ENCODE assay signal across 1 cellular context in genomic region chr11:118373263-118373662, GRCh38.
TF ChIP-seq lines count a peak whose summit lies in the region.

No MANE protein-coding gene starts in this region.

TF ChIP-seq in K562, 482 proteins besides CTCF, POLR2A, EP300 and RAD21:
- TF ChIP-seq C11orf30 (IDR thresholded peaks at IDR 0.05; ENCODE audit: low read depth) (peak; percentile 54; the same call in 1 of the 2 replicates), CBX8 (IDR thresholded peaks at IDR 0.05; ENCODE audit: borderline replicate concordance, extremely low read depth, low read depth, low read length, poor library complexity, severe bottlenecking) (no peak), CREM (IDR thresholded peaks at IDR 0.05; ENCODE audit: low read depth) (no peak), FOXP1 (CRISPR knock-in tag; IDR thresholded peaks at IDR 0.05) (no peak), BMI1 (IDR thresholded peaks at IDR 0.05; ENCODE audit: low read length) (no peak), ILK (tag; IDR thresholded peaks at IDR 0.05; ENCODE audit: borderline replicate concordance, low read depth) (no peak), NFE2 (IDR thresholded peaks at IDR 0.05; ENCODE audit: low read depth) (peak; percentile 69; the same call in 1 of the 2 replicates), SRF (CRISPR knock-in tag; IDR thresholded peaks at IDR 0.05) (no peak), MAFG (tag; conservative IDR thresholded peaks at IDR 0.05) (0 out of 2 replicates have a peak, but pooled peaks have one; percentile 5)
